In the genomic region with DNA sequence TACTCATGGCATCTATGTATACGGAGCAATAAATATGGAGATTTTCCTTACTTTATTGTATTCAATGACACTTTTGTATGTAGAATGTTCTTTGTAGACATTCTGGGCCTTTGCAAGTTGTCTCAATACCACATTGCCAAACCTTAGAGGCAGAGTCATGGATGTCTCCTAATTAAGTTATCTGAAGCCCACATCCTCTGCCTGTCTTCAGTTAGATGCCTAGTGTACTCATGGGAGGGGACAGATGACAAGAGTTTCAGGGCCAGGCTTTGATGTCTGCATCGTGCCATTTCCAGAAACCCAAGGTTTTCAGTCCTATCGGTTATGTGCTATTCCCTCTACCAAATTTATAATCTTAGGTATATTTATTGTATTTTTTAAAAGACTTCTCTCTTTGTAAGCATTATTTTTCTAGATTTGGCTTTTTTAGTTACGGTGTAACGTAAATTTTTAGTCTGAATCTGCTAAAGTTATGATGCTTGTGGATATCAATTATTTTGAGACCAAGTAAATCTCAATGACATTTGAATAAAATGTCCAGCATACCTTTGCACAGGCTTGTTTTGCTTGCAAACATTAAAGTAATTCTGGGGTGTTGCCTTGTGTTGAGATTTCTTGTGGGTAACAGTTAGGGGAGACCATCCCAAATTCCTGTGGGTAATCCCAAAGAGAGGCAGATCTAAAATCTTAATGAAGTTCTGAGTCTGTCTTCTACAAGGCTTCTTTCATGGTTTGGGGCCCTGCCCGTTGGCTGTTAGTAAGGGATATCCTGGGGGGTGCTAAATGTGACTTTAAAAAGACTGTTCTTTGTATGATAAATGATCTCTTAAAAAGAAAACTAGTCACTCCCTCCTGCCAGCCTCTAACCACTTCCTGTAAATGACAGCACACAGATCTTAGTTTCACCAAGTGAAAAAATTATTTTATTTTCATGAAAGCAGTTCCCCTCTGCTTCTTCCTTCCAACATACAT, we compare ENCODE assay signal across 8 cellular contexts.
DNase-seq lines count a peak whose midpoint lies in the region; ATAC-seq lines count a peak whose summit lies in the region.

No MANE protein-coding gene starts in this region.

- H3K4me3 Mint-ChIP-seq in activated naive CD4-positive, alpha-beta T cell treated with anti-CD3 and anti-CD28 coated beads, Interleukin-2, amount 50 U/mL, for 24 hours, result peak overlapping the region; percentile 80
- peak overlapping the region; percentile 45 for H3K4me3 Mint-ChIP-seq in memory B cell

- peak overlapping the region; percentile 100 for H3K27ac Mint-ChIP-seq in activated naive CD4-positive, alpha-beta T cell treated with anti-CD3 and anti-CD28 coated beads, Interleukin-2, amount 50 U/mL, for 24 hours
- H3K27ac Mint-ChIP-seq in memory B cell, result peak overlapping the region; percentile 65

- DNase-seq in AG08395 (ENCODE audit: low spot score), result peak; percentile 44
- DNase-seq in RPMI8226, result peak; percentile 45
- no peak for DNase-seq in memory B cell (ENCODE audit: low spot score in 2 of 2)
- no peak for DNase-seq in NCI-H187 treated with DMSO at 0.1 percent for 48 hours (lab: John Stamatoyannopoulos, UW)
- DNase-seq in COLO668 (lab: John Stamatoyannopoulos, UW; ENCODE audit: unreplicated experiment), result no peak

- ATAC-seq in GM21423 (IDR thresholded peaks at IDR 0.05; ENCODE audit: unreplicated experiment) (peak; percentile 36), memory B cell (ENCODE audit: low read depth) (peak; percentile 83), HG02970 (IDR thresholded peaks at IDR 0.05; ENCODE audit: low FRiP score, unreplicated experiment) (no peak)

- no peaks in the 10 kb centered on the region for H3K27me3 Mint-ChIP-seq in activated naive CD4-positive, alpha-beta T cell treated with anti-CD3 and anti-CD28 coated beads, Interleukin-2, amount 50 U/mL, for 24 hours
- H3K27me3 Mint-ChIP-seq in memory B cell, result no peaks in the 10 kb centered on the region

- peaks cover 2% of the 10 kb centered on the region for H3K36me3 Mint-ChIP-seq in activated naive CD4-positive, alpha-beta T cell treated with anti-CD3 and anti-CD28 coated beads, Interleukin-2, amount 50 U/mL, for 24 hours
- H3K36me3 Mint-ChIP-seq in memory B cell, result no peaks in the 10 kb centered on the region

- H3K9me3 Mint-ChIP-seq in activated naive CD4-positive, alpha-beta T cell treated with anti-CD3 and anti-CD28 coated beads, Interleukin-2, amount 50 U/mL, for 24 hours, result peaks cover 5% of the 10 kb centered on the region
- no peaks in the 10 kb centered on the region for H3K9me3 Mint-ChIP-seq in memory B cell

- peaks cover 80% of the 10 kb centered on the region for H3K4me1 Mint-ChIP-seq in activated naive CD4-positive, alpha-beta T cell treated with anti-CD3 and anti-CD28 coated beads, Interleukin-2, amount 50 U/mL, for 24 hours
- peaks cover 27% of the 10 kb centered on the region for H3K4me1 Mint-ChIP-seq in memory B cell

Comparison
In these comparisons a context has a peak if more than half of its experiments do, and no peak if none do; other contexts are left out.
1. DNase-seq: peak in AG08395 (single experiment) and RPMI8226 (single experiment); none in memory B cell (0 of 2), NCI-H187 treated with DMSO at 0.1 percent for 48 hours (single experiment) and COLO668 (single experiment).